ENCODE assay signal across 9 cellular contexts in the genomic region with DNA sequence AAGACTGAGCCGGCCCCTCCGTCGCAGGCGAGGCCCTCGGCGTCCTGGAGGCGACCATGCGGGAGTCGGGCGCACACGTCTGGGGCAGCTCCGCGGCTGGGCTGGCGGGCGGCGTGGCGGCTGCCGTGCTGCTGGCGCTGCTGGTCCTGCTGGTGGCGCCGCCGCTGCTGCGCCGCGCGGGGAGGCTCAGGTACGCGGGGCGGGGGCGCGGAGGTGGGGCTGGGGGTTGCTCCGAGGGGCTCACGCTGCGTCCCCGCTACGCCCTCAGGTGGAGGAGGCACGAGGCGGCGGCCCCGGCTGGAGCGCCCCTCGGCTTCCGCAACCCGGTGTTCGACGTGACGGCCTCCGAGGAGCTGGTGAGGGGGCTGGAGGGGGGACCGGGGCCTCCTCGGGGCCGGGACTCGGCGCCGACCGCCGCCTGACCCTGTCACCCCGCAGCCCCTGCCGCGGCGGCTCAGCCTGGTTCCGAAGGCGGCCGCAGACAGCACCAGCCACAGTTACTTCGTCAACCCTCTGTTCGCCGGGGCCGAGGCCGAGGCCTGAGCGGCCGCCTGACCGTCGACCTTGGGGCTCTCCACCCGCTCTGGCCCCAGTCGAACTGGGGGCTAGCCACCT. TPM values are rescaled to one million over a fixed set of nuclear protein-coding genes. Genes with fewer than 3 reads are reported as not detected.
DNase-seq lines count a peak whose midpoint lies in the region; FAIRE-seq and TF ChIP-seq lines count a peak whose summit lies in the region.
"Had no signal": no experiment of that assay in that cellular context is flagged by ENCODE, and none has a peak within 500 bp of the region (broad histone marks: within the 10 kb centered on the region; RNA-seq: fewer than 3 reads in every experiment).

No MANE protein-coding gene starts in this region.

- CTCF ChIA-PET in Caco-2 (lab: Charles Lee) = no interaction called here
- CTCF ChIA-PET in endothelial cell of umbilical vein (lab: Charles Lee) = interaction anchor here (1.2 to 3.1 kb wide), 2 partner anchors 157 to 236 kb away, joined by 4 to 29 read pairs; no protein-coding TSS in a partner anchor
- CTCF ChIA-PET in activated naive CD4-positive, alpha-beta T cell treated with anti-CD3 and anti-CD28 coated beads, Interleukin-2, amount 10 ng/mL, durations not matched to agents 7 days and 5 days (lab: Charles Lee) = no interaction called here

- TF ChIP-seq CTCF in Caco-2 (IDR thresholded peaks at IDR 0.05; ENCODE audit: insufficient read depth in 1 of 2, low read depth in 1 of 2, low read length in 1 of 2, severe bottlenecking in 1 of 2, unreplicated experiment in 1 of 2) = no peak
- TF ChIP-seq CTCF in endothelial cell of umbilical vein (IDR thresholded peaks at IDR 0.05; ENCODE audit: extremely low read depth in 1 of 2, insufficient read depth in 1 of 2, low read depth in 1 of 2, low read length in 2 of 2) = no peak

- no peak for FAIRE-seq in endothelial cell of umbilical vein (lab: Jason Lieb, UNC)

- H4K91ac ChIP-seq in trophoblast cell (ENCODE audit: low read depth, low read length) = no peak overlapping the region

- no peak overlapping the region for H2AFZ ChIP-seq in endothelial cell of umbilical vein (ENCODE audit: low read depth, low read length)
- H2AFZ ChIP-seq in trophoblast cell (ENCODE audit: insufficient read depth, low read length, poor library complexity) = no peak overlapping the region

- H3K4me3 ChIP-seq in Caco-2 (ENCODE audit: low read depth, low read length) (no peak overlapping the region; the same call in 1 of the 2 replicates), HUES64 (ENCODE audit: low read length) (peak overlapping the region; percentile 75; the same call in 1 of the 2 replicates), endothelial cell of umbilical vein (replicated peaks in 1 of 3; ENCODE audit: insufficient read depth in 1 of 3, low read depth in 1 of 3, low read length in 3 of 3) (no peak overlapping the region), trophoblast cell (ENCODE audit: low read depth, low read length) (no peak overlapping the region)

- H3K27ac ChIP-seq in HUES64 (ENCODE audit: low read depth, low read length) = no peak overlapping the region
- no peak overlapping the region for H3K27ac ChIP-seq in endothelial cell of umbilical vein (ENCODE audit: insufficient read depth, low read depth, low read length)
- no peak overlapping the region for H3K27ac ChIP-seq in trophoblast cell (ENCODE audit: low read depth, low read length)
- H3K27ac ChIP-seq: neutrophil had no signal

- no peaks in the 10 kb centered on the region for H3K36me3 ChIP-seq in Caco-2 (ENCODE audit: control insufficient read depth, insufficient read depth, low read length)
- H3K36me3 ChIP-seq in HUES64 (ENCODE audit: insufficient read depth, low read length) = peaks cover 11% of the 10 kb centered on the region
- H3K36me3 ChIP-seq in endothelial cell of umbilical vein (ENCODE audit: control insufficient read depth in 2 of 2, extremely low read depth in 1 of 2, insufficient read depth in 2 of 2, low read length in 2 of 2) = peaks cover 3 to 11% of the 10 kb centered on the region in 2 experiments
- peaks cover 16 to 20% of the 10 kb centered on the region in 2 experiments for H3K36me3 ChIP-seq in trophoblast cell (ENCODE audit: control insufficient read depth in 1 of 2, insufficient read depth in 2 of 2, low read length in 2 of 2)
- H3K36me3 ChIP-seq: neutrophil had no signal

- H4K8ac ChIP-seq in trophoblast cell (ENCODE audit: low read depth, low read length) = no peak overlapping the region

- DNase-seq in Caco-2 (no peak), endothelial cell of umbilical vein (ENCODE audit: low read depth, low spot score) (no peak), trophoblast cell (peak; percentile 65 to 79), Kasumi-1 (lab: John Stamatoyannopoulos, UW) (no peak), HT-29 (ENCODE audit: low spot score) (no peak)
- DNase-seq in T-helper 2 cell treated with Interferon-gamma antibody and Interleukin-4, amounts not matched to agents 5 μg/mL and 100 μg/mL, for 36 hours (ENCODE audit: low spot score) = no peak
- no peak for DNase-seq in activated naive CD4-positive, alpha-beta T cell treated with anti-CD3 and anti-CD28 coated beads, Interleukin-2, amount 10 ng/mL, durations not matched to agents 7 days and 5 days

- peak overlapping the region; percentile 24 for H3K4me3 Mint-ChIP-seq in Caco-2 (ENCODE audit: unreplicated experiment)
- H3K4me3 Mint-ChIP-seq in T-helper 2 cell treated with Interferon-gamma antibody and Interleukin-4, amounts not matched to agents 5 μg/mL and 100 μg/mL, for 36 hours = no peak overlapping the region
- H3K4me3 Mint-ChIP-seq in activated naive CD4-positive, alpha-beta T cell treated with anti-CD3 and anti-CD28 coated beads, Interleukin-2, amount 10 ng/mL, durations not matched to agents 7 days and 5 days = no peak overlapping the region

- no peaks in the 10 kb centered on the region for H3K9me1 ChIP-seq in endothelial cell of umbilical vein (replicated peaks; ENCODE audit: control insufficient read depth, extremely low read depth, insufficient read depth, low read length)

- no peaks in the 10 kb centered on the region for H3K9me3 Mint-ChIP-seq in Caco-2 (ENCODE audit: unreplicated experiment)
- H3K9me3 Mint-ChIP-seq in T-helper 2 cell treated with Interferon-gamma antibody and Interleukin-4, amounts not matched to agents 5 μg/mL and 100 μg/mL, for 36 hours = no peaks in the 10 kb centered on the region
- H3K9me3 Mint-ChIP-seq in activated naive CD4-positive, alpha-beta T cell treated with anti-CD3 and anti-CD28 coated beads, Interleukin-2, amount 10 ng/mL, durations not matched to agents 7 days and 5 days = no peaks in the 10 kb centered on the region

- H3K18ac ChIP-seq in trophoblast cell (ENCODE audit: low read length) = no peak overlapping the region

- no peaks in the 10 kb centered on the region for H3K27me3 Mint-ChIP-seq in Caco-2 (ENCODE audit: insufficient read depth, unreplicated experiment)
- H3K27me3 Mint-ChIP-seq in T-helper 2 cell treated with Interferon-gamma antibody and Interleukin-4, amounts not matched to agents 5 μg/mL and 100 μg/mL, for 36 hours (ENCODE audit: low read depth) = peaks cover 39% of the 10 kb centered on the region
- H3K27me3 Mint-ChIP-seq in activated naive CD4-positive, alpha-beta T cell treated with anti-CD3 and anti-CD28 coated beads, Interleukin-2, amount 10 ng/mL, durations not matched to agents 7 days and 5 days = peaks cover 30% of the 10 kb centered on the region

- no peak overlapping the region for H2BK5ac ChIP-seq in trophoblast cell (ENCODE audit: low read depth, low read length, poor library complexity)

- no peak overlapping the region for H3K23ac ChIP-seq in trophoblast cell (ENCODE audit: low read length)

- 3% methylated on average over 73 of the region's 74 CpGs for WGBS in HUES64
- no CpG with 5 or more reads among the region's 74 CpGs for WGBS in trophoblast cell (ENCODE audit: extremely low coverage, insufficient coverage, insufficient read length)

- H3K79me2 ChIP-seq in endothelial cell of umbilical vein (ENCODE audit: control insufficient read depth, insufficient read depth, low read length) (no peaks in the 10 kb centered on the region), trophoblast cell (ENCODE audit: control insufficient read depth, insufficient read depth, low read length, poor library complexity) (no peaks in the 10 kb centered on the region)

- no peaks in the 10 kb centered on the region for H3K4me1 Mint-ChIP-seq in Caco-2 (ENCODE audit: low read depth, unreplicated experiment)
- peaks cover 1% of the 10 kb centered on the region for H3K4me1 Mint-ChIP-seq in T-helper 2 cell treated with Interferon-gamma antibody and Interleukin-4, amounts not matched to agents 5 μg/mL and 100 μg/mL, for 36 hours (ENCODE audit: low read depth)
- peaks cover 7% of the 10 kb centered on the region for H3K4me1 Mint-ChIP-seq in activated naive CD4-positive, alpha-beta T cell treated with anti-CD3 and anti-CD28 coated beads, Interleukin-2, amount 10 ng/mL, durations not matched to agents 7 days and 5 days

- H4K12ac ChIP-seq in trophoblast cell (ENCODE audit: low read depth, low read length) = no peak overlapping the region

- no peak overlapping the region for H2BK120ac ChIP-seq in trophoblast cell (ENCODE audit: insufficient read depth, low read length, poor library complexity)

- no peaks in the 10 kb centered on the region for H4K20me1 ChIP-seq in endothelial cell of umbilical vein (replicated peaks; ENCODE audit: control insufficient read depth, extremely low read depth, insufficient read depth, low read length)

- peak overlapping the region; percentile 39 for H3K27ac Mint-ChIP-seq in Caco-2 (ENCODE audit: unreplicated experiment)
- H3K27ac Mint-ChIP-seq in T-helper 2 cell treated with Interferon-gamma antibody and Interleukin-4, amounts not matched to agents 5 μg/mL and 100 μg/mL, for 36 hours = no peak overlapping the region
- no peak overlapping the region for H3K27ac Mint-ChIP-seq in activated naive CD4-positive, alpha-beta T cell treated with anti-CD3 and anti-CD28 coated beads, Interleukin-2, amount 10 ng/mL, durations not matched to agents 7 days and 5 days

- no peaks in the 10 kb centered on the region for H3K9me3 ChIP-seq in Caco-2
- no peaks in the 10 kb centered on the region for H3K9me3 ChIP-seq in HUES64 (ENCODE audit: insufficient read depth, low read depth, low read length)
- no peaks in the 10 kb centered on the region for H3K9me3 ChIP-seq in endothelial cell of umbilical vein (replicated peaks; ENCODE audit: control insufficient read depth, insufficient read depth, low read length)
- peaks cover 12% of the 10 kb centered on the region for H3K9me3 ChIP-seq in trophoblast cell (ENCODE audit: insufficient read depth, low read depth, low read length)
- H3K9me3 ChIP-seq: neutrophil had no signal

- no peak overlapping the region for H3K4ac ChIP-seq in trophoblast cell (ENCODE audit: low read depth, low read length)

- no peak overlapping the region for H3K14ac ChIP-seq in trophoblast cell (ENCODE audit: low read length)

- no peaks in the 10 kb centered on the region for H3K27me3 ChIP-seq in Caco-2 (replicated peaks; ENCODE audit: control insufficient read depth, insufficient read depth, low read length)
- H3K27me3 ChIP-seq in HUES64 (ENCODE audit: insufficient read depth, low read length) = peaks cover 63% of the 10 kb centered on the region
- H3K27me3 ChIP-seq in endothelial cell of umbilical vein (ENCODE audit: control insufficient read depth in 2 of 2, insufficient read depth in 2 of 2, low read length in 2 of 2) = peaks cover 25 to 41% of the 10 kb centered on the region in 2 experiments
- peaks cover 33% of the 10 kb centered on the region for H3K27me3 ChIP-seq in trophoblast cell (ENCODE audit: insufficient read depth, low read length)

- intact Hi-C loops in Caco-2 (cut with micrococcal nuclease; ENCODE audit: unreplicated experiment) (no loop called here), endothelial cell of umbilical vein (cut with micrococcal nuclease) (no loop called here)

- H3K79me1 ChIP-seq in trophoblast cell (ENCODE audit: low read length) = peaks cover 3% of the 10 kb centered on the region

- POLR2A ChIA-PET in Caco-2 (lab: Charles Lee) (interaction anchor here (0.6 kb wide), 1 partner anchor 1479 kb away, joined by 7 read pairs; no protein-coding TSS in a partner anchor), endothelial cell of umbilical vein (lab: Charles Lee) (no interaction called here)

- H3K4me2 ChIP-seq in endothelial cell of umbilical vein (ENCODE audit: insufficient read depth, low read length) = no peak overlapping the region
- peak overlapping the region; percentile 77 for H3K4me2 ChIP-seq in trophoblast cell (ENCODE audit: low read length)

- TF ChIP-seq POLR2A in endothelial cell of umbilical vein (IDR thresholded peaks at IDR 0.05; ENCODE audit: low read depth, low read length) = no peak

- no peak overlapping the region for H2AK5ac ChIP-seq in trophoblast cell (ENCODE audit: low read length)

- dilution Hi-C loops in endothelial cell of umbilical vein (cut with MboI; ENCODE audit: extremely low pct_ligation_motif_present, low sequenced_read_pairs) = no loop called here

- H3K36me3 Mint-ChIP-seq in Caco-2 (ENCODE audit: insufficient read depth, unreplicated experiment) = peaks cover 71% of the 10 kb centered on the region
- H3K36me3 Mint-ChIP-seq in T-helper 2 cell treated with Interferon-gamma antibody and Interleukin-4, amounts not matched to agents 5 μg/mL and 100 μg/mL, for 36 hours (ENCODE audit: low read depth) = no peaks in the 10 kb centered on the region
- no peaks in the 10 kb centered on the region for H3K36me3 Mint-ChIP-seq in activated naive CD4-positive, alpha-beta T cell treated with anti-CD3 and anti-CD28 coated beads, Interleukin-2, amount 10 ng/mL, durations not matched to agents 7 days and 5 days

- H3K4me1 ChIP-seq in Caco-2 (peaks cover 10% of the 10 kb centered on the region), HUES64 (ENCODE audit: insufficient read depth, low read length) (peaks cover 6% of the 10 kb centered on the region), endothelial cell of umbilical vein (ENCODE audit: control insufficient read depth, extremely low read depth, insufficient read depth, low read length) (peaks cover 13% of the 10 kb centered on the region), trophoblast cell (ENCODE audit: control insufficient read depth in 1 of 2, insufficient read depth in 2 of 2, low read length in 2 of 2) (peaks cover 17 to 23% of the 10 kb centered on the region in 2 experiments)

- H3K9ac ChIP-seq in HUES64 (ENCODE audit: low read depth, low read length) = no peak overlapping the region
- no peak overlapping the region for H3K9ac ChIP-seq in endothelial cell of umbilical vein (replicated peaks; ENCODE audit: extremely low read depth, insufficient read depth, low read length)
- no peak overlapping the region for H3K9ac ChIP-seq in trophoblast cell (ENCODE audit: low read length)

- BruUV-seq in Caco-2 (replicated peaks; lab: Mats Ljungman, UMichigan) (no TSS peak), endothelial cell of umbilical vein (replicated peaks; lab: Mats Ljungman, UMichigan) (no TSS peak)

- H2BK12ac ChIP-seq in trophoblast cell (ENCODE audit: low read length) = no peak overlapping the region

RNA-seq across cellular contexts. Expression of gene AMN, which starts 7.8 kb away (rescaled TPM):
- total RNA-seq in Caco-2 (2022) (70.7 TPM in 2 replicates), endothelial cell of umbilical vein (not detected in 2 replicates)
- 0.20 TPM for polyA plus RNA-seq in HUES64 (2013, experiment 1 of 2)
- 0.38 TPM for polyA plus RNA-seq in HUES64 (2013, experiment 2 of 2)
- 0.03 and 0.05 TPM in 2 replicates for polyA plus RNA-seq in endothelial cell of umbilical vein
- not detected in 2 replicates for polyA plus RNA-seq in endothelial cell of umbilical vein (2011; cell fraction: cytosol; rRNA removed)
- polyA plus RNA-seq in endothelial cell of umbilical vein (2011; cell fraction: nucleus; rRNA removed) = 0.13 and 0.25 TPM in 2 replicates
- polyA plus RNA-seq in endothelial cell of umbilical vein (2012) = not detected in 2 replicates
- not detected in 2 replicates for polyA minus RNA-seq in endothelial cell of umbilical vein
- polyA minus RNA-seq in endothelial cell of umbilical vein (2011; cell fraction: cytosol; rRNA and poly(A)+ RNA removed) = not detected
- 0.19 TPM in 1 of 2 replicates, not detected in the other for polyA minus RNA-seq in endothelial cell of umbilical vein (2011; cell fraction: nucleus; rRNA and poly(A)+ RNA removed)
- polyA plus RNA-seq in trophoblast cell (2013) = 0.66 and 0.89 TPM in 2 replicates
- 2.5 and 9.2 TPM in 2 replicates for total RNA-seq in HT-29 (2014; rRNA removed; shearing (Covaris generic))

Comparison
In these comparisons a context has a peak if more than half of its experiments do, and no peak if none do; other contexts are left out.
1. DNase-seq: peak in trophoblast cell (2 of 2); none in Caco-2 (0 of 2), endothelial cell of umbilical vein (single experiment), T-helper 2 cell treated with Interferon-gamma antibody and Interleukin-4, amounts not matched to agents 5 μg/mL and 100 μg/mL, for 36 hours (single experiment), Kasumi-1 (0 of 2), HT-29 (single experiment) and activated naive CD4-positive, alpha-beta T cell treated with anti-CD3 and anti-CD28 coated beads, Interleukin-2, amount 10 ng/mL, durations not matched to agents 7 days and 5 days (single experiment).